Comparison of ENCODE assay signal across 9 cellular contexts in the genomic region with DNA sequence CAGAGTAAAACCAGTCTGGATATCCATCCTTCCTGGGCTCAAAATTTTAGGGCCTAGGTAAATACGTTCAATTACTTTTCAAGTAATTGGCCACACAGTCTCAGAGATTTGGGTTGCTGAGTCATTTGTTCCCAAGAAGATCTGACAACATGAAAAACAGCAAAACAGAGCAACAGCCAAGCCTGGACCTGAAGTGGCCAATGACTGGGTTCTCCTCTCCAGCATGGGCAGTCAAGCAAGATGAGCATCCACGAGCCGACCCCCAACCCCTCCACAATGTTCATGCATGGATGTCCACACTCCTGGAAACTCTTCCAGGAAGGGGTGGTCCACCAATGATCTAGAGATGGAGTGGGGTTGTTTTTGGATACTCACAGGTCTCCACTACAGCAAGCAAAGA.
DNase-seq lines count a peak whose midpoint lies in the region; TF ChIP-seq lines count a peak whose summit lies in the region.
"Had no signal": no experiment of that assay in that cellular context is flagged by ENCODE, and none has a peak within 500 bp of the region (broad histone marks: within the 10 kb centered on the region; RNA-seq: fewer than 3 reads in every experiment).

No MANE protein-coding gene starts in this region.

- TF ChIP-seq CTCF in PC-9 (conservative IDR thresholded peaks at IDR 0.05) = no peak
- TF ChIP-seq CTCF in dorsolateral prefrontal cortex (IDR thresholded peaks at IDR 0.05 in 54 of 56, conservative IDR thresholded peaks at IDR 0.05 in 2 of 56; ENCODE audit: low read depth in 1 of 56, partially characterized antibody in 56 of 56) = no peak
- no peak for TF ChIP-seq CTCF in nephron progenitor cell (IDR thresholded peaks at IDR 0.05)

- no peaks in the 10 kb centered on the region for H3K9me3 ChIP-seq in BLaER1
- no peaks in the 10 kb centered on the region for H3K9me3 ChIP-seq in PC-9 (ENCODE audit: insufficient read depth, low read depth)
- H3K9me3 ChIP-seq: HAP-1 had no signal

- intact Hi-C loops in PC-9 (cut with micrococcal nuclease; ENCODE audit: unreplicated experiment) = loop anchor here (10.0 kb wide), 2 partner anchors 360 to 1610 kb away; no protein-coding TSS in a partner anchor
- intact Hi-C loops in dorsolateral prefrontal cortex (cut with DNase I) = loop anchor here in 1 of 2 donors (1.0 kb wide), 1 partner anchor 139 kb away; no protein-coding TSS in a partner anchor

- peak overlapping the region; percentile 4 for H3K4me3 Mint-ChIP-seq in nephron progenitor cell

- H3K4me3 ChIP-seq in BLaER1 = no peak overlapping the region
- no peak overlapping the region; the same call in 1 of the 2 replicates for H3K4me3 ChIP-seq in PC-9
- peak overlapping the region in 42 of 59 donors; percentile 48 to 98 (median 88) for H3K4me3 ChIP-seq in dorsolateral prefrontal cortex
- H3K4me3 ChIP-seq: HAP-1 had no signal

- H3K9me2 ChIP-seq in PC-9 (ENCODE audit: insufficient read depth) = no peaks in the 10 kb centered on the region

- H3K4me1 ChIP-seq in BLaER1 (peaks cover 75% of the 10 kb centered on the region), PC-9 (replicated peaks; ENCODE audit: insufficient read depth) (peaks cover 45% of the 10 kb centered on the region)
- H3K4me1 ChIP-seq: HAP-1 had no signal

- peaks cover 27% of the 10 kb centered on the region for H3F3A ChIP-seq in PC-9 (ENCODE audit: insufficient read depth, low read depth)

- no peaks in the 10 kb centered on the region for H3K9me3 Mint-ChIP-seq in nephron progenitor cell

- no peak overlapping the region for H3K27ac ChIP-seq in BLaER1
- H3K27ac ChIP-seq in PC-9 = peak overlapping the region; percentile 77
- peak overlapping the region; percentile 79 to 100 (median 99) for H3K27ac ChIP-seq in dorsolateral prefrontal cortex

- H3K4me2 ChIP-seq in BLaER1 (peak overlapping the region; percentile 72), PC-9 (peak overlapping the region; percentile 82)

- H3K27me3 ChIP-seq in BLaER1 (no peaks in the 10 kb centered on the region), PC-9 (ENCODE audit: insufficient read depth, low read depth) (no peaks in the 10 kb centered on the region), dorsolateral prefrontal cortex (no peaks in the 10 kb centered on the region)

- H3K27ac Mint-ChIP-seq in nephron progenitor cell = no peak overlapping the region

- CTCF ChIA-PET in PC-9 (lab: Charles Lee) = interaction anchor here (1.2 kb wide), 1 partner anchor 44 kb away, joined by 14 read pairs; no protein-coding TSS in a partner anchor

- H4K20me1 ChIP-seq in BLaER1 = no peaks in the 10 kb centered on the region; the same call in 1 of the 2 replicates
- H4K20me1 ChIP-seq in PC-9 (ENCODE audit: insufficient read depth) = no peaks in the 10 kb centered on the region

- no TSS peak for BruUV-seq in PC-9 (replicated peaks; lab: Mats Ljungman, UMichigan)

- peaks cover 3% of the 10 kb centered on the region for H3K27me3 Mint-ChIP-seq in nephron progenitor cell (ENCODE audit: low read depth, poor library complexity)

- H3K36me3 Mint-ChIP-seq in nephron progenitor cell (ENCODE audit: low read depth) = no peaks in the 10 kb centered on the region

- peaks cover 53% of the 10 kb centered on the region for H3K4me1 Mint-ChIP-seq in nephron progenitor cell

- peaks cover 1% of the 10 kb centered on the region; the same call in 1 of the 2 replicates for H3K36me3 ChIP-seq in BLaER1
- no peaks in the 10 kb centered on the region for H3K36me3 ChIP-seq in PC-9 (ENCODE audit: low read depth)
- H3K36me3 ChIP-seq: HAP-1 had no signal

- peaks cover 30% of the 10 kb centered on the region for H3K79me2 ChIP-seq in PC-9 (ENCODE audit: low read depth)

- H2AFZ ChIP-seq in PC-9 = no peak overlapping the region

- no peak overlapping the region for H3K9ac ChIP-seq in BLaER1

- POLR2A ChIA-PET in PC-9 (lab: Charles Lee; ENCODE audit: unreplicated experiment) = interaction anchor here (0.6 to 0.7 kb wide), 2 partner anchors 46 to 883 kb away, joined by 4 to 18 read pairs; no protein-coding TSS in a partner anchor

- DNase-seq in PC-9 = no peak
- no peak for DNase-seq in dorsolateral prefrontal cortex
- no peak for DNase-seq in nephron progenitor cell
- DNase-seq in pons (ENCODE audit: low spot score) = no peak
- DNase-seq in GM19240 (ENCODE audit: insufficient read length, low spot score) = no peak
- no peak for DNase-seq in activated CD4-positive, alpha-beta T cell treated with anti-CD3 and anti-CD28 coated beads for 4 hours
- DNase-seq in NCI-H1417 treated with DMSO at 0.1 percent for 48 hours (lab: John Stamatoyannopoulos, UW) = no peak

Comparison
In these comparisons a context has a peak if more than half of its experiments do, and no peak if none do; other contexts are left out.
1. H3K4me3 ChIP-seq: peak in dorsolateral prefrontal cortex (42 of 59); none in BLaER1 (single experiment) and PC-9 (single experiment).